ENCODE assay signal across 8 cellular contexts in genomic region chr15:63597033-63597790, GRCh38. TPM values are rescaled to one million over a fixed set of nuclear protein-coding genes. Genes with fewer than 3 reads are reported as not detected.
A peak's percentile ranks its signal among the peaks of the same experiment; 100 is the strongest.
DNase-seq lines count a peak whose midpoint lies in the region; ATAC-seq and TF ChIP-seq lines count a peak whose summit lies in the region.

Gene FBXL22 (plus strand): TSS chr15:63597387. CDS start chr15:63597393, 6 bp downstream.

- H3K4me2 ChIP-seq in neuronal stem cell (ENCODE audit: insufficient read depth, low read length, poor library complexity, severe bottlenecking): no peak within 1 kb of the TSS
- no peak within 1 kb of the TSS for H3K4me2 ChIP-seq in SK-N-SH

- H3K4me1 Mint-ChIP-seq in CD14-positive monocyte (peaks cover 49% of the 10 kb centered on the region), endothelial cell (ENCODE audit: unreplicated experiment) (peaks cover 35% of the 10 kb centered on the region)

- no peaks in the 10 kb centered on the region for H3K79me1 ChIP-seq in neuronal stem cell (ENCODE audit: low read depth, low read length)

- H3K4ac ChIP-seq in neuronal stem cell (ENCODE audit: low read length): no peak within 1 kb of the TSS

- H2AK5ac ChIP-seq in neuronal stem cell (ENCODE audit: low read depth, low read length): peak within 1 kb of the TSS; percentile 42

- no peaks in the 10 kb centered on the region for H3K9me2 ChIP-seq in SK-N-SH

- H3K27ac Mint-ChIP-seq in CD14-positive monocyte (peak within 1 kb of the TSS in 5 of 7 donors; percentile 21 to 77 (median 61)), endothelial cell (ENCODE audit: unreplicated experiment) (peak within 1 kb of the TSS; percentile 52)

- intact Hi-C loops in CD14-positive monocyte (cut with micrococcal nuclease): loop anchor here (10.0 kb wide), 2 partner anchors 302 to 312 kb away; no protein-coding TSS in a partner anchor

- DNase-seq in CD14-positive monocyte (ENCODE audit: low spot score) (no peak), NCI-H524 (lab: John Stamatoyannopoulos, UW) (peak; percentile 71 to 83), endothelial cell (ENCODE audit: low spot score) (no peak), neuronal stem cell (ENCODE audit: low spot score) (no peak), SW480 (ENCODE audit: low spot score) (no peak), SK-N-SH (no peak), kidney glomerular epithelial cell (lab: John Stamatoyannopoulos, UW) (no peak)

- POLR2A ChIA-PET in SK-N-SH (lab: Yijun Ruan, JAX): no interaction called here

- no peaks in the 10 kb centered on the region for H3K79me2 ChIP-seq in SK-N-SH (ENCODE audit: insufficient read depth)

- H2AFZ ChIP-seq in neuronal stem cell (ENCODE audit: low read length) (no peak within 1 kb of the TSS), SK-N-SH (ENCODE audit: low read depth) (no peak within 1 kb of the TSS)

- TF ChIP-seq CTCF in CD14-positive monocyte (IDR thresholded peaks at IDR 0.05) (no peak), endothelial cell (IDR thresholded peaks at IDR 0.05; ENCODE audit: unreplicated experiment) (no peak), SK-N-SH (IDR thresholded peaks at IDR 0.05) (no peak)

- peaks cover 2 to 34% of the 10 kb centered on the region in 2 donors for H3K36me3 ChIP-seq in neuronal stem cell (replicated peaks in 1 of 2; ENCODE audit: control insufficient read depth in 2 of 2, insufficient read depth in 2 of 2, low read length in 2 of 2)
- peaks cover 14 to 18% of the 10 kb centered on the region in 2 experiments for H3K36me3 ChIP-seq in SK-N-SH (replicated peaks in 1 of 2; ENCODE audit: control insufficient read depth in 1 of 2, insufficient read depth in 2 of 2, low read length in 1 of 2)

- no peak for TF ChIP-seq EP300 in SK-N-SH (IDR thresholded peaks at IDR 0.05; ENCODE audit: borderline replicate concordance in 1 of 2, low read depth in 1 of 2, low read length in 1 of 2)

- WGBS in neuronal stem cell (ENCODE audit: extremely low coverage in 2 of 2, insufficient read length in 2 of 2, insufficient replicate concordance in 1 of 2), 2 donors: no CpG with 5 or more reads among the region's 23 CpGs
- 90% methylated on average over 14 of the region's 23 CpGs for WGBS in SK-N-SH (ENCODE audit: low lambda C conversion rate)

- H4K91ac ChIP-seq in neuronal stem cell (ENCODE audit: low read depth, low read length, poor library complexity): no peak within 1 kb of the TSS

- no peak within 1 kb of the TSS for H2BK5ac ChIP-seq in neuronal stem cell (ENCODE audit: low read length)

- H3K4me1 ChIP-seq in neuronal stem cell (ENCODE audit: control insufficient read depth in 2 of 2, insufficient read depth in 1 of 2, low read depth in 1 of 2, low read length in 2 of 2): peaks cover 12 to 18% of the 10 kb centered on the region in 2 donors
- H3K4me1 ChIP-seq in SK-N-SH (ENCODE audit: control insufficient read depth in 1 of 2, insufficient read depth in 2 of 2, low read depth in 1 of 2, low read length in 1 of 2): peaks cover 6 to 9% of the 10 kb centered on the region in 2 experiments; a peak in 2 of 4 replicates

- H3K18ac ChIP-seq in neuronal stem cell (ENCODE audit: low read length): peak within 1 kb of the TSS; percentile 82

- H3K9ac ChIP-seq in neuronal stem cell (ENCODE audit: low read depth, low read length, poor library complexity) (peak within 1 kb of the TSS; percentile 78), SK-N-SH (no peak within 1 kb of the TSS)

- no peaks in the 10 kb centered on the region for H3K9me3 ChIP-seq in neuronal stem cell (replicated peaks in 1 of 2; ENCODE audit: control insufficient read depth in 2 of 2, insufficient read depth in 1 of 2, low read depth in 1 of 2, low read length in 2 of 2)
- no peaks in the 10 kb centered on the region for H3K9me3 ChIP-seq in SK-N-SH

- H4K8ac ChIP-seq in neuronal stem cell (ENCODE audit: low read depth, low read length): no peak within 1 kb of the TSS

- peaks cover 0 to 4% (median 0%) of the 10 kb centered on the region in 3 experiments for H3K27me3 ChIP-seq in neuronal stem cell (ENCODE audit: control insufficient read depth in 3 of 3, insufficient read depth in 3 of 3, low read depth in 1 of 3, low read length in 3 of 3)
- no peaks in the 10 kb centered on the region for H3K27me3 ChIP-seq in SK-N-SH (ENCODE audit: insufficient read depth)

- no peak within 1 kb of the TSS for H2BK120ac ChIP-seq in neuronal stem cell (ENCODE audit: low read depth, low read length)

- no peaks in the 10 kb centered on the region for H4K20me1 ChIP-seq in SK-N-SH (ENCODE audit: insufficient read depth)

- peak within 1 kb of the TSS; percentile 4 for H3K23ac ChIP-seq in neuronal stem cell (ENCODE audit: low read depth, low read length, poor library complexity)

- CTCF ChIA-PET in SK-N-SH (lab: Yijun Ruan, JAX): interaction anchor here (0.7 to 3.0 kb wide), 7 partner anchors 13 to 471 kb away, joined by 3 to 17 read pairs (median 3); no protein-coding TSS in a partner anchor

- H3K9me3 Mint-ChIP-seq in CD14-positive monocyte: no peaks in the 10 kb centered on the region
- no peaks in the 10 kb centered on the region for H3K9me3 Mint-ChIP-seq in endothelial cell (ENCODE audit: unreplicated experiment)

- H3F3A ChIP-seq in SK-N-SH (replicated peaks; ENCODE audit: insufficient read depth): peaks cover 9% of the 10 kb centered on the region

- H3K27me3 Mint-ChIP-seq in CD14-positive monocyte (ENCODE audit: low read depth in 3 of 3) (peaks cover 0 to 9% (median 5%) of the 10 kb centered on the region in 3 donors), endothelial cell (ENCODE audit: unreplicated experiment) (peaks cover 20% of the 10 kb centered on the region)

- no peak for ATAC-seq in HG03457 (IDR thresholded peaks at IDR 0.05; ENCODE audit: unreplicated experiment)

- H3K14ac ChIP-seq in neuronal stem cell (ENCODE audit: low read length): no peak within 1 kb of the TSS

- no peak for TF ChIP-seq RAD21 in SK-N-SH (IDR thresholded peaks at IDR 0.05; ENCODE audit: low read length)

- H2BK15ac ChIP-seq in neuronal stem cell (ENCODE audit: low read length): no peak within 1 kb of the TSS

- no peak within 1 kb of the TSS for H3K27ac ChIP-seq in neuronal stem cell (replicated peaks; ENCODE audit: low read length)
- no peak within 1 kb of the TSS for H3K27ac ChIP-seq in SK-N-SH (ENCODE audit: low read depth in 2 of 2, low read length in 1 of 2)

- no peak within 1 kb of the TSS for H3K4me3 Mint-ChIP-seq in CD14-positive monocyte
- H3K4me3 Mint-ChIP-seq in endothelial cell (ENCODE audit: unreplicated experiment): no peak within 1 kb of the TSS

- no peak within 1 kb of the TSS for H2BK12ac ChIP-seq in neuronal stem cell (ENCODE audit: low read length)

- H3K4me3 ChIP-seq in neuronal stem cell (ENCODE audit: low read length in 2 of 2): no peak within 1 kb of the TSS
- H3K4me3 ChIP-seq in SK-N-SH (ENCODE audit: low read depth in 2 of 2, low read length in 1 of 2): no peak within 1 kb of the TSS

- H3K36me3 Mint-ChIP-seq in CD14-positive monocyte (peaks cover 22 to 25% of the 10 kb centered on the region in 2 donors), endothelial cell (ENCODE audit: low read depth, unreplicated experiment) (peaks cover 12% of the 10 kb centered on the region)

TF ChIP-seq in SK-N-SH, 30 proteins besides CTCF, POLR2A, EP300 and RAD21 (continues in another document):
- TF ChIP-seq SMC3 (IDR thresholded peaks at IDR 0.05; ENCODE audit: low read depth, low read length) (no peak), USF1 (IDR thresholded peaks at IDR 0.05; ENCODE audit: borderline replicate concordance, low read depth) (no peak), REST (IDR thresholded peaks at IDR 0.05; ENCODE audit: low read depth, low read length) (no peak), PBX3 (IDR thresholded peaks at IDR 0.05) (no peak)

RNA-seq across cellular contexts. Expression of gene FBXL22, which starts in this region (rescaled TPM):
- not detected for polyA plus RNA-seq in CD14-positive monocyte
- total RNA-seq in endothelial cell (ENCODE audit: unreplicated experiment): 0.31 TPM
- 0.29 TPM for polyA plus RNA-seq in neuronal stem cell (2013, experiment 1 of 2)
- 0.43 TPM for polyA plus RNA-seq in neuronal stem cell (2013, experiment 2 of 2)
- 0.08 and 0.10 TPM in 2 replicates for polyA plus RNA-seq in SK-N-SH (2012; rRNA removed)
- polyA plus RNA-seq in SK-N-SH (2012; cell fraction: cytosol; rRNA removed): 0.12 and 0.14 TPM in 2 replicates
- polyA plus RNA-seq in SK-N-SH (2012; cell fraction: nucleus; rRNA removed): 0.08 and 0.09 TPM in 2 replicates

Comparison
In these comparisons a context has a peak if more than half of its experiments do, and no peak if none do; other contexts are left out.
1. DNase-seq: peak in NCI-H524 (2 of 2); none in CD14-positive monocyte (single experiment), endothelial cell (single experiment), neuronal stem cell (single experiment), SW480 (single experiment), SK-N-SH (single experiment) and kidney glomerular epithelial cell (single experiment).